In the genomic region with DNA sequence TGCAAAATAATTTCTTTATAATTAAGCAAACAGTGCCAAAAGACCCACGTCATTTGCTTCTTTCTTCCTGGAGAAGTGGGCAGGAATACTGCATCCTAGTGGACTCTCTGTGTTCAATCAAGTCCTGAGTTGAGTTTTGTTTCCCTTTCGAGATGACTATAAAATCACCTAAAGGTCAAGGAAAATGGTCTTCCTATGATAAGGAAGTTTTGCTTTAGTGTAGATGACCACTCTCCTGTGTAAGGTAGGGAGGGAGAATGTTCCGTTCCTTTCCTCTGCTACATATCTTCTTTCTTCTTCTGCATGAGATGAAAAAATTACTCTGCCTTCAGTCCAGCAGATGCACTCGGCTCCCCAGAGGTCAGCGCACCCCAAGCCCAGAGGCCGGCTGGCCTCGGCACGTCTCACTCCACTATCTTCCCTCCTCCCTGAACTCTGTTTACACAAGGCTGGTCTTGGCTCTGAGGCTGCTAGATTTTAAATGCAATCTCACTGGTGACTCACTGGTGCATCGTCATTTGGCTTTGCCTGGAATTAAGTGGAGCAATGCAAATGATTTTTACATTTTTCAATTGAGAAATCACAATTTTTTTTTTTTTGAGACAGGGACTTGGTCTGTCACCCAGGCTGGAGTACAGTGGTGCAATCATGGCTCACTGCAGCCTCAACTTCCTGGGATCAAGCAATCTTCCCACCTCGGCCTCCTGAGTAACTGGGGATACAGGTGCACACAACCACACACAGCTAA, we compare ENCODE assay signal across 8 cellular contexts. TPM values are rescaled to one million over a fixed set of nuclear protein-coding genes. Genes with fewer than 3 reads are reported as not detected.
DNase-seq lines count a peak whose midpoint lies in the region; ATAC-seq and TF ChIP-seq lines count a peak whose summit lies in the region.

No MANE protein-coding gene starts in this region.

- no peaks in the 10 kb centered on the region for H3K79me2 ChIP-seq in smooth muscle cell (ENCODE audit: low read depth)

- peak overlapping the region; percentile 7 for H3K9ac ChIP-seq in smooth muscle cell (ENCODE audit: low read depth)

- no peaks in the 10 kb centered on the region for H3K36me3 Mint-ChIP-seq in WTC11
- H3K36me3 Mint-ChIP-seq in activated CD8-positive, alpha-beta T cell treated with anti-CD3 and anti-CD28 coated beads, Interleukin-2, amount 10 ng/mL, durations not matched to agents 7 days and 5 days (ENCODE audit: low read depth): peaks cover 4% of the 10 kb centered on the region

- H3K4me3 ChIP-seq in right atrium auricular region (no peak overlapping the region), smooth muscle cell (no peak overlapping the region)

- peaks cover 0 to 15% of the 10 kb centered on the region in 2 donors for H3K4me1 ChIP-seq in right atrium auricular region
- H3K4me1 ChIP-seq in smooth muscle cell (ENCODE audit: low read depth): no peaks in the 10 kb centered on the region

- H3K27me3 Mint-ChIP-seq in WTC11 (ENCODE audit: low read depth): no peaks in the 10 kb centered on the region
- no peaks in the 10 kb centered on the region for H3K27me3 Mint-ChIP-seq in activated CD8-positive, alpha-beta T cell treated with anti-CD3 and anti-CD28 coated beads, Interleukin-2, amount 10 ng/mL, durations not matched to agents 7 days and 5 days (ENCODE audit: low read depth)

- H3K27ac ChIP-seq in right atrium auricular region (peak overlapping the region; percentile 32 to 46), smooth muscle cell (ENCODE audit: low read depth) (peak overlapping the region; percentile 75)

- CTCF ChIA-PET in WTC11 (lab: Charles Lee): interaction anchor here (0.7 to 1.1 kb wide), 2 partner anchors 11 to 44 kb away, joined by 3 to 4 read pairs; a partner anchor contains a TSS
- CTCF ChIA-PET in activated CD8-positive, alpha-beta T cell treated with anti-CD3 and anti-CD28 coated beads, Interleukin-2, amount 10 ng/mL, durations not matched to agents 7 days and 5 days (lab: Charles Lee): interaction anchor here (1.3 to 16.6 kb wide), 2 partner anchors 10 to 41 kb away, joined by 3 to 279 read pairs; a partner anchor contains a TSS

- H3K4me1 Mint-ChIP-seq in WTC11: peaks cover 23% of the 10 kb centered on the region
- H3K4me1 Mint-ChIP-seq in activated CD8-positive, alpha-beta T cell treated with anti-CD3 and anti-CD28 coated beads, Interleukin-2, amount 10 ng/mL, durations not matched to agents 7 days and 5 days (ENCODE audit: low read depth): peaks cover 11% of the 10 kb centered on the region

- H3K4me2 ChIP-seq in smooth muscle cell: peak overlapping the region; percentile 60

- H3K36me3 ChIP-seq in right atrium auricular region (no peaks in the 10 kb centered on the region), smooth muscle cell (ENCODE audit: low read depth) (no peaks in the 10 kb centered on the region)

- TF ChIP-seq CTCF in WTC11 (IDR thresholded peaks at IDR 0.05) (no peak), right atrium auricular region (IDR thresholded peaks at IDR 0.05) (no peak), smooth muscle cell (IDR thresholded peaks at IDR 0.05; ENCODE audit: borderline replicate concordance, insufficient read depth, poor library complexity, severe bottlenecking) (no peak)

- no peaks in the 10 kb centered on the region for H3K9me3 Mint-ChIP-seq in WTC11
- H3K9me3 Mint-ChIP-seq in activated CD8-positive, alpha-beta T cell treated with anti-CD3 and anti-CD28 coated beads, Interleukin-2, amount 10 ng/mL, durations not matched to agents 7 days and 5 days (ENCODE audit: insufficient read depth): no peaks in the 10 kb centered on the region

- peak overlapping the region; percentile 92; the same call in 1 of the 2 replicates for H3K27ac Mint-ChIP-seq in WTC11
- H3K27ac Mint-ChIP-seq in activated CD8-positive, alpha-beta T cell treated with anti-CD3 and anti-CD28 coated beads, Interleukin-2, amount 10 ng/mL, durations not matched to agents 7 days and 5 days: no peak overlapping the region

- 30% methylated on average over 10 of the region's 10 CpGs for WGBS in smooth muscle cell (ENCODE audit: low lambda C conversion rate)

- ATAC-seq in WTC11: no peak
- no peak for ATAC-seq in activated CD8-positive, alpha-beta T cell treated with anti-CD3 and anti-CD28 coated beads, Interleukin-2, amount 10 ng/mL, durations not matched to agents 7 days and 5 days

- H3K9me3 ChIP-seq in right atrium auricular region (no peaks in the 10 kb centered on the region), smooth muscle cell (replicated peaks; ENCODE audit: low read depth) (no peaks in the 10 kb centered on the region)

- no peaks in the 10 kb centered on the region for H3K27me3 ChIP-seq in right atrium auricular region
- no peaks in the 10 kb centered on the region for H3K27me3 ChIP-seq in smooth muscle cell (ENCODE audit: low read depth)

- POLR2A ChIA-PET in WTC11 (lab: Charles Lee): interaction anchor here (0.7 kb wide), 2 partner anchors 13 to 662 kb away, joined by 3 read pairs; no protein-coding TSS in a partner anchor
- POLR2A ChIA-PET in activated CD8-positive, alpha-beta T cell treated with anti-CD3 and anti-CD28 coated beads, Interleukin-2, amount 10 ng/mL, durations not matched to agents 7 days and 5 days (lab: Charles Lee): no interaction called here

- no peak overlapping the region for H3K4me3 Mint-ChIP-seq in WTC11
- H3K4me3 Mint-ChIP-seq in activated CD8-positive, alpha-beta T cell treated with anti-CD3 and anti-CD28 coated beads, Interleukin-2, amount 10 ng/mL, durations not matched to agents 7 days and 5 days: no peak overlapping the region

- H4K20me1 ChIP-seq in smooth muscle cell (ENCODE audit: low read depth): no peaks in the 10 kb centered on the region

- no peak overlapping the region for H2AFZ ChIP-seq in smooth muscle cell (ENCODE audit: low read depth)

- peak; percentile 95 for DNase-seq in HCEC 1CT
- DNase-seq in WTC11 (ENCODE audit: low spot score): no peak
- DNase-seq in right atrium auricular region (ENCODE audit: low spot score): peak; percentile 85
- DNase-seq in smooth muscle cell (lab: John Stamatoyannopoulos, UW; ENCODE audit: unreplicated experiment): no peak
- DNase-seq in activated CD8-positive, alpha-beta T cell treated with anti-CD3 and anti-CD28 coated beads, Interleukin-2, amount 10 ng/mL, durations not matched to agents 7 days and 5 days: no peak
- DNase-seq in globus pallidus (ENCODE audit: low spot score): no peak
- DNase-seq in DMS114 treated with DMSO at 0.1 percent for 48 hours (lab: John Stamatoyannopoulos, UW; ENCODE audit: unreplicated experiment): no peak
- DNase-seq in DMS 273 (lab: John Stamatoyannopoulos, UW; ENCODE audit: unreplicated experiment): no peak

- peaks cover 14% of the 10 kb centered on the region for H3F3A ChIP-seq in smooth muscle cell (ENCODE audit: low read depth)

TF ChIP-seq in WTC11, 78 proteins besides CTCF, POLR2A, EP300 and RAD21 (continues in another document):
- TF ChIP-seq ZNF263 (CRISPR knock-in tag; IDR thresholded peaks at IDR 0.05; ENCODE audit: low read depth) (no peak), CBFB (CRISPR knock-in tag; IDR thresholded peaks at IDR 0.05; ENCODE audit: low read depth) (no peak), FOXK1 (CRISPR knock-in tag; IDR thresholded peaks at IDR 0.05) (no peak), GRHL2 (CRISPR knock-in tag; IDR thresholded peaks at IDR 0.05; ENCODE audit: insufficient replicate concordance, severe bottlenecking) (no peak), TCF7 (CRISPR knock-in tag; IDR thresholded peaks at IDR 0.05; ENCODE audit: low read depth) (no peak), JAZF1 (CRISPR knock-in tag; IDR thresholded peaks at IDR 0.05) (no peak), MXD4 (CRISPR knock-in tag; IDR thresholded peaks at IDR 0.05; ENCODE audit: borderline replicate concordance) (no peak), NR2C2 (CRISPR knock-in tag; IDR thresholded peaks at IDR 0.05) (no peak)
- TF ChIP-seq, protein P1, sequence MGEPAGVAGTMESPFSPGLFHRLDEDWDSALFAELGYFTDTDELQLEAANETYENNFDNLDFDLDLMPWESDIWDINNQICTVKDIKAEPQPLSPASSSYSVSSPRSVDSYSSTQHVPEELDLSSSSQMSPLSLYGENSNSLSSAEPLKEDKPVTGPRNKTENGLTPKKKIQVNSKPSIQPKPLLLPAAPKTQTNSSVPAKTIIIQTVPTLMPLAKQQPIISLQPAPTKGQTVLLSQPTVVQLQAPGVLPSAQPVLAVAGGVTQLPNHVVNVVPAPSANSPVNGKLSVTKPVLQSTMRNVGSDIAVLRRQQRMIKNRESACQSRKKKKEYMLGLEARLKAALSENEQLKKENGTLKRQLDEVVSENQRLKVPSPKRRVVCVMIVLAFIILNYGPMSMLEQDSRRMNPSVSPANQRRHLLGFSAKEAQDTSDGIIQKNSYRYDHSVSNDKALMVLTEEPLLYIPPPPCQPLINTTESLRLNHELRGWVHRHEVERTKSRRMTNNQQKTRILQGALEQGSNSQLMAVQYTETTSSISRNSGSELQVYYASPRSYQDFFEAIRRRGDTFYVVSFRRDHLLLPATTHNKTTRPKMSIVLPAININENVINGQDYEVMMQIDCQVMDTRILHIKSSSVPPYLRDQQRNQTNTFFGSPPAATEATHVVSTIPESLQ (CRISPR knock-in tag; IDR thresholded peaks at IDR 0.05): no peak
- TF ChIP-seq, protein P2, sequence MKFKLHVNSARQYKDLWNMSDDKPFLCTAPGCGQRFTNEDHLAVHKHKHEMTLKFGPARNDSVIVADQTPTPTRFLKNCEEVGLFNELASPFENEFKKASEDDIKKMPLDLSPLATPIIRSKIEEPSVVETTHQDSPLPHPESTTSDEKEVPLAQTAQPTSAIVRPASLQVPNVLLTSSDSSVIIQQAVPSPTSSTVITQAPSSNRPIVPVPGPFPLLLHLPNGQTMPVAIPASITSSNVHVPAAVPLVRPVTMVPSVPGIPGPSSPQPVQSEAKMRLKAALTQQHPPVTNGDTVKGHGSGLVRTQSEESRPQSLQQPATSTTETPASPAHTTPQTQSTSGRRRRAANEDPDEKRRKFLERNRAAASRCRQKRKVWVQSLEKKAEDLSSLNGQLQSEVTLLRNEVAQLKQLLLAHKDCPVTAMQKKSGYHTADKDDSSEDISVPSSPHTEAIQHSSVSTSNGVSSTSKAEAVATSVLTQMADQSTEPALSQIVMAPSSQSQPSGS (CRISPR knock-in tag; IDR thresholded peaks at IDR 0.05; ENCODE audit: borderline replicate concordance, low read depth): no peak

RNA-seq across cellular contexts. Expression of a gene that starts 18.6 kb away (rescaled TPM):
- 283 to 284 TPM (median 283 TPM) in 3 replicates for total RNA-seq in WTC11 (2021)
- 100 to 1,000 TPM; 278 to 454 TPM for total RNA-seq in right atrium auricular region
- total RNA-seq in smooth muscle cell: 183 and 189 TPM in 2 replicates
- 207 and 237 TPM in 2 replicates for polyA plus RNA-seq in smooth muscle cell
- total RNA-seq in activated CD8-positive, alpha-beta T cell treated with anti-CD3 and anti-CD28 coated beads, Interleukin-2, amount 10 ng/mL, durations not matched to agents 7 days and 5 days: 100 to 1,000 TPM; 152 to 159 TPM

RNA-seq across cellular contexts. Expression of a gene that starts 43.8 kb away (rescaled TPM):
- total RNA-seq in WTC11 (2021): 46.3 to 49.5 TPM (median 47.8 TPM) in 3 replicates
- total RNA-seq in right atrium auricular region: 10 to 100 TPM; 44.1 to 52.4 TPM
- total RNA-seq in smooth muscle cell: 9.8 and 18.7 TPM in 2 replicates
- polyA plus RNA-seq in smooth muscle cell: 8.4 and 9.4 TPM in 2 replicates
- total RNA-seq in activated CD8-positive, alpha-beta T cell treated with anti-CD3 and anti-CD28 coated beads, Interleukin-2, amount 10 ng/mL, durations not matched to agents 7 days and 5 days: 10 to 100 TPM; 58.6 to 62.5 TPM

Comparison
In these comparisons a context has a peak if more than half of its experiments do, and no peak if none do; other contexts are left out.
1. DNase-seq: peak in HCEC 1CT (single experiment) and right atrium auricular region (single experiment); none in WTC11 (single experiment), smooth muscle cell (single experiment), activated CD8-positive, alpha-beta T cell treated with anti-CD3 and anti-CD28 coated beads, Interleukin-2, amount 10 ng/mL, durations not matched to agents 7 days and 5 days (single experiment), globus pallidus (single experiment), DMS114 treated with DMSO at 0.1 percent for 48 hours (single experiment) and DMS 273 (single experiment).